ENCODE assay signal across 10 cellular contexts in genomic region chr5:178585465-178585864, GRCh38. TPM values are rescaled to one million over a fixed set of nuclear protein-coding genes. Genes with fewer than 3 reads are reported as not detected.
DNase-seq lines count a peak whose midpoint lies in the region; ATAC-seq lines count a peak whose summit lies in the region.
"Not testable (repeated sequence)": the region's sequence is repeated elsewhere in the genome, so short reads cannot be mapped to it uniquely, and the experiment has no call there.
"Had no signal": no experiment of that assay in that cellular context is flagged by ENCODE, and none has a peak within 500 bp of the region (broad histone marks: within the 10 kb centered on the region; RNA-seq: fewer than 3 reads in every experiment).

No MANE protein-coding gene starts in this region.

- not testable (repeated sequence) for H3K36me3 ChIP-seq in naive thymus-derived CD4-positive, alpha-beta T cell (ENCODE audit: control insufficient read depth in 2 of 3, insufficient read depth in 3 of 3, low read length in 3 of 3)

- not testable (repeated sequence) for H3K27ac Mint-ChIP-seq in central memory CD8-positive, alpha-beta T cell (ENCODE audit: low read depth); naive thymus-derived CD4-positive, alpha-beta T cell

- peak; percentile 90 for ATAC-seq in GM19395 (IDR thresholded peaks at IDR 0.05; ENCODE audit: unreplicated experiment)
- peak; percentile 55 to 65 for ATAC-seq in activated CD4-positive, CD25-positive, alpha-beta regulatory T cell treated with anti-CD3 and anti-CD28 coated beads, Interleukin-2, amount 50 U/mL, for 24 hours
- peak; percentile 75 for ATAC-seq in central memory CD8-positive, alpha-beta T cell (replicated peaks; ENCODE audit: extremely low read depth, poor library complexity, severe bottlenecking)
- ATAC-seq in naive thymus-derived CD4-positive, alpha-beta T cell, result peak; percentile 83

- CTCF ChIA-PET in naive thymus-derived CD4-positive, alpha-beta T cell (lab: Charles Lee), result not testable (repeated sequence)

- not testable (repeated sequence) for H3K4me3 Mint-ChIP-seq in central memory CD8-positive, alpha-beta T cell; naive thymus-derived CD4-positive, alpha-beta T cell

- not testable (repeated sequence) for H3K4me3 ChIP-seq in naive thymus-derived CD4-positive, alpha-beta T cell (ENCODE audit: low read length)

- not testable (repeated sequence) for H3K27me3 ChIP-seq in naive thymus-derived CD4-positive, alpha-beta T cell (ENCODE audit: control insufficient read depth in 2 of 2, insufficient read depth in 2 of 2, low read length in 2 of 2)

- intact Hi-C loops in cardiac septum (cut with DNase I), result loop anchor here (5.0 kb wide), 1 partner anchor 123 kb away; no protein-coding TSS in a partner anchor
- intact Hi-C loops in naive thymus-derived CD4-positive, alpha-beta T cell (cut with micrococcal nuclease), result not testable (repeated sequence)

- H3K9me3 Mint-ChIP-seq in central memory CD8-positive, alpha-beta T cell; naive thymus-derived CD4-positive, alpha-beta T cell: not testable (repeated sequence)

- H3K27me3 Mint-ChIP-seq in central memory CD8-positive, alpha-beta T cell, result peaks cover 53% of the 10 kb centered on the region
- H3K27me3 Mint-ChIP-seq in naive thymus-derived CD4-positive, alpha-beta T cell, result peaks cover 38 to 50% (median 45%) of the 10 kb centered on the region in 5 donors

- POLR2A ChIA-PET in naive thymus-derived CD4-positive, alpha-beta T cell (lab: Charles Lee), result not testable (repeated sequence)

- H3K4me1 ChIP-seq in naive thymus-derived CD4-positive, alpha-beta T cell (ENCODE audit: control insufficient read depth in 2 of 2, insufficient read depth in 2 of 2, low read length in 2 of 2), result not testable (repeated sequence)

- DNase-seq in AG08396 (ENCODE audit: low spot score), result peak; percentile 62
- DNase-seq in HT-29 (ENCODE audit: low spot score), result peak; percentile 14
- DNase-seq in central memory CD8-positive, alpha-beta T cell (ENCODE audit: low spot score in 2 of 2), result peak; percentile 46
- DNase-seq in cardiac septum (ENCODE audit: low spot score), result peak; percentile 90
- DNase-seq in naive thymus-derived CD4-positive, alpha-beta T cell, result peak in 4 of 9 donors; percentile 12 to 47 (median 24)
- peak; percentile 29 for DNase-seq in stimulated activated CD4-positive, alpha-beta T cell treated with anti-CD3 and anti-CD28 coated beads, Interleukin-4, amount 100 ng/mL, for 24 hours

- H3K9me3 ChIP-seq in naive thymus-derived CD4-positive, alpha-beta T cell (ENCODE audit: control insufficient read depth in 2 of 3, low read length in 3 of 3), result not testable (repeated sequence)

- not testable (repeated sequence) for H3K36me3 Mint-ChIP-seq in central memory CD8-positive, alpha-beta T cell (ENCODE audit: insufficient read depth); naive thymus-derived CD4-positive, alpha-beta T cell

- not testable (repeated sequence) for H3K27ac ChIP-seq in naive thymus-derived CD4-positive, alpha-beta T cell (ENCODE audit: low read depth, low read length)

- not testable (repeated sequence) for H3K4me1 Mint-ChIP-seq in central memory CD8-positive, alpha-beta T cell; naive thymus-derived CD4-positive, alpha-beta T cell

RNA-seq across cellular contexts. Expression of gene COL23A1, which starts 4.7 kb away (rescaled TPM):
- total RNA-seq in HT-29 (2014; rRNA removed; shearing (Covaris generic)), result not detected in 2 replicates
- 16.5 TPM for total RNA-seq in cardiac septum
- total RNA-seq in naive thymus-derived CD4-positive, alpha-beta T cell, result under 1 TPM in 3 of 5 experiments, not detected in 2; 0.13 to 0.32 (median 0.22) TPM
- polyA plus RNA-seq in naive thymus-derived CD4-positive, alpha-beta T cell, result not detected
- total RNA-seq: glomerular endothelial cell, MCF 10A had no signal

RNA-seq across cellular contexts. Expression of gene CLK4, which starts 41.4 kb away (rescaled TPM):
- 10.1 and 12.0 TPM in 2 replicates for total RNA-seq in HT-29 (2014; rRNA removed; shearing (Covaris generic))
- total RNA-seq in cardiac septum, result 22.1 TPM
- total RNA-seq in naive thymus-derived CD4-positive, alpha-beta T cell, result 100 to 1,000 TPM in 3 of 5 experiments, 10 to 100 TPM in 2; 38.0 to 154 (median 106) TPM
- polyA plus RNA-seq in naive thymus-derived CD4-positive, alpha-beta T cell, result 10 to 100 TPM; 17.8 to 26.9 TPM

Comparison
In these comparisons a context has a peak if more than half of its experiments do, and no peak if none do; other contexts are left out.
1. RNA of gene COL23A1, which starts 4.7 kb away (total RNA-seq): 16.5 TPM in cardiac septum (single experiment); 0.13 to 0.32 TPM in naive thymus-derived CD4-positive, alpha-beta T cell and not detected in HT-29; every median in the first group is over 10 times any median in the second.
2. Peak in every context shown above with its lines, with median percentiles within 50 percentile points of each other: ATAC-seq.